ENCODE assay signal across 8 cellular contexts in genomic region chr19:8342684-8343482, GRCh38. TPM values are rescaled to one million over a fixed set of nuclear protein-coding genes. Genes with fewer than 3 reads are reported as not detected.
A peak's percentile ranks its signal among the peaks of the same experiment; 100 is the strongest.
DNase-seq lines count a peak whose midpoint lies in the region; ATAC-seq, FAIRE-seq and TF ChIP-seq lines count a peak whose summit lies in the region.

KANK3 (minus strand) TSS chr19:8343262; CDS start chr19:8337828, 5,434 bp downstream.

- peak in 4 of 11 experiments; percentile 23 to 28 (median 28) for TF ChIP-seq CTCF in spleen (IDR thresholded peaks at IDR 0.05 in 8 of 11, conservative IDR thresholded peaks at IDR 0.05 in 3 of 11)

- 2 to 6% (median 2%) methylated on average over 41 to 65 of the region's 65 CpGs; no CpG with 5 or more reads in 1 of the 5 donors for WGBS in spleen, 5 donors

- FAIRE-seq in GM12891 (lab: Jason Lieb, UNC), result peak; percentile 94

- H3K36me3 Mint-ChIP-seq in central memory CD8-positive, alpha-beta T cell (ENCODE audit: insufficient read depth), result peaks cover 2% of the 10 kb centered on the region

- no peak for TF ChIP-seq POLR2A in GM12891 (IDR thresholded peaks at IDR 0.05; ENCODE audit: low read depth, low read length)
- TF ChIP-seq POLR2A in spleen (IDR thresholded peaks at IDR 0.05), result peak; percentile 18 to 65 (median 60)

- H3K4me1 Mint-ChIP-seq in central memory CD8-positive, alpha-beta T cell, result peaks cover 11% of the 10 kb centered on the region

- H3K27me3 Mint-ChIP-seq in central memory CD8-positive, alpha-beta T cell, result peaks cover 14% of the 10 kb centered on the region

- H3K36me3 ChIP-seq in spleen, result no peaks in the 10 kb centered on the region

- H3K27ac Mint-ChIP-seq in central memory CD8-positive, alpha-beta T cell (ENCODE audit: low read depth), result peak within 1 kb of the TSS; percentile 53

- H3K4me3 ChIP-seq in spleen, result peak within 1 kb of the TSS; percentile 51 to 77 (median 61)

- peaks cover 0 to 59% (median 14%) of the 10 kb centered on the region in 7 donors for H3K27me3 ChIP-seq in spleen (replicated peaks in 1 of 7)

- intact Hi-C loops in spleen (cut with DNase I; ENCODE audit: low total_unique reads), result no loop called here

- ATAC-seq in HG02973 (IDR thresholded peaks at IDR 0.05; ENCODE audit: unreplicated experiment), result peak; percentile 88
- peak; percentile 98 for ATAC-seq in central memory CD8-positive, alpha-beta T cell (replicated peaks; ENCODE audit: extremely low read depth, poor library complexity, severe bottlenecking)

- H3K4me3 Mint-ChIP-seq in central memory CD8-positive, alpha-beta T cell, result peak within 1 kb of the TSS; percentile 77

- peak within 1 kb of the TSS; percentile 76 to 95 (median 88) for H3K27ac ChIP-seq in spleen

- peak; percentile 99 for DNase-seq in GM12891 (ENCODE audit: insufficient read length, low spot score)
- DNase-seq in NCI-H2171 (lab: John Stamatoyannopoulos, UW), result peak; percentile 86
- peak; percentile 94 for DNase-seq in activated CD4-positive, CD25-positive, alpha-beta regulatory T cell treated with anti-CD3 and anti-CD28 coated beads, Interleukin-2, amount 50 U/mL, for 72 hours
- DNase-seq in central memory CD8-positive, alpha-beta T cell (ENCODE audit: low spot score in 2 of 2), result peak; percentile 74 to 81
- DNase-seq in iris pigment epithelial cell (ENCODE audit: low read depth), result peak; percentile 95
- peak; percentile 97 for DNase-seq in spleen
- DNase-seq in cortex of kidney (lab: John Stamatoyannopoulos, UW), result no peak

- H3K9me3 ChIP-seq in spleen, result no peaks in the 10 kb centered on the region

- peaks cover 3 to 59% (median 30%) of the 10 kb centered on the region in 6 donors for H3K4me1 ChIP-seq in spleen

- H3K9me3 Mint-ChIP-seq in central memory CD8-positive, alpha-beta T cell, result no peaks in the 10 kb centered on the region

TF ChIP-seq in GM12891, 5 proteins besides CTCF, POLR2A, EP300 and RAD21:
- no peak for TF ChIP-seq SPI1 (IDR thresholded peaks at IDR 0.05; ENCODE audit: low read depth, low read length)
- TF ChIP-seq PAX5 (IDR thresholded peaks at IDR 0.05; ENCODE audit: insufficient read depth, low read length, severe bottlenecking), result no peak

RNA-seq across cellular contexts. Expression of gene KANK3, which starts in this region (rescaled TPM):
- polyA plus RNA-seq in GM12891 (2012; ENCODE audit: low read depth, missing spikeins), result 0.15 TPM
- total RNA-seq in spleen, result 10 to 100 TPM; 42.2 to 84.6 (median 54.6) TPM
- polyA plus RNA-seq in spleen, result 10 to 100 TPM; 14.0 to 66.7 (median 50.3) TPM
